Comparison of ENCODE assay signal across 1 cellular context in the genomic region with DNA sequence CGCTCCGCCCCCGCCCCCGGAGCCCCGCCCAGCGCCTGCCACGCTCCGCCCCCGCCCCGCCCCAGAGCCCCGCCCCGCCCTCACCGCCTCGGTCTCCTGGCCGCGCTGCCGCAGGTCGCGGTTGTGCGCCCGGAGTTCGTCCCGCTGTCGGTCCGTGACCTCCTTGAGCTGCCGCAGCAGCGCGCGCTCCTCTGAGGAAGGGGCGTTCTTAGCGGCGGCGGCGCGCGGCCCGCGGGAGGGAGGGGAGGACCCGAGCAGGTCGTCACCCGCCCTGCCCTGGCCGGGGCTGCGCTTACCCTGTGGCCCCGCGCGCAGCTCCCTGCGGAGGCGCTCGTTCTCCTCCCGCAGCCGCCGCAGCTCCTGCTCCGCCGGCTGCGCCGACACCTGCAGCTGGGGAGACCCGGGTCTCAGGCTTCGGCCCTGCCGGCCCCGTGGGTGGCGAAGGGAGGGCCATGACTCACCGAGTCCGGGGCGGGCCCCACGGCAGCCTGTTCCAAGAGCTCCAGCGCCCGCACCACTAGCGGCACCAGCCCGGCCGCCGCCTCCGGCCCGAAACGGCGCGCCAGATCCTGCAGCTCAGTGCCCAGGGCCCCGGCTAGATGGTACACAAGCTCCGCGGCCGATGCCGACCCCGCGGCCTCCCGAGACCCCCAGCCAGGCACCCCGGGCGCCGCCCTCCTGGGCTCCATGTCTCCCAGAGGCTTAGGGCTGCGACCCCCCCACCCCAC.
A peak's percentile ranks its signal among the peaks of the same experiment; 100 is the strongest.
TF ChIP-seq lines count a peak whose summit lies in the region.

No MANE protein-coding gene starts in this region.

TF ChIP-seq in HepG2, 621 proteins besides CTCF, POLR2A, EP300 and RAD21 (continued from another document and continues in another):
- TF ChIP-seq KLF6 (CRISPR knock-in tag; IDR thresholded peaks at IDR 0.05) (peak; percentile 58; the same call in 1 of the 2 replicates), HNF1A (IDR thresholded peaks at IDR 0.05; ENCODE audit: low read depth) (no peak), HNF1A (CRISPR knock-in tag; IDR thresholded peaks at IDR 0.05; ENCODE audit: borderline replicate concordance) (no peak; the same call in 1 of the 2 replicates), KDM5B (CRISPR knock-in tag; IDR thresholded peaks at IDR 0.05; ENCODE audit: borderline replicate concordance) (no peak), ZIK1 (CRISPR knock-in tag; IDR thresholded peaks at IDR 0.05; ENCODE audit: borderline replicate concordance, low read depth) (peak; percentile 6; the same call in 1 of the 2 replicates), ZNF138 (CRISPR knock-in tag; IDR thresholded peaks at IDR 0.05; ENCODE audit: low read depth) (no peak), DBP (CRISPR knock-in tag; IDR thresholded peaks at IDR 0.05; ENCODE audit: not compliant biosample characterization) (no peak), ZBTB26 (CRISPR knock-in tag; IDR thresholded peaks at IDR 0.05; ENCODE audit: borderline replicate concordance) (no peak), PPARG (CRISPR knock-in tag; conservative IDR thresholded peaks at IDR 0.05) (no peak), ARHGAP35 (CRISPR knock-in tag; IDR thresholded peaks at IDR 0.05; ENCODE audit: borderline replicate concordance) (no peak), UBTF (CRISPR knock-in tag; IDR thresholded peaks at IDR 0.05) (peak; percentile 89; the same call in 1 of the 2 replicates), ZNF724P (CRISPR knock-in tag; IDR thresholded peaks at IDR 0.05; ENCODE audit: borderline replicate concordance) (no peak), ZNF256 (CRISPR knock-in tag; conservative IDR thresholded peaks at IDR 0.05) (no peak), ZNF780A (CRISPR knock-in tag; IDR thresholded peaks at IDR 0.05) (0 out of 2 replicates have a peak, but pooled peaks have one; percentile 53), ZNF512B (CRISPR knock-in tag; IDR thresholded peaks at IDR 0.05; ENCODE audit: borderline replicate concordance) (no peak), RBM22 (optimal IDR thresholded peaks at IDR 0.05; ENCODE audit: low read length) (no peak), ZNF570 (CRISPR knock-in tag; IDR thresholded peaks at IDR 0.05; ENCODE audit: borderline replicate concordance) (no peak), ZNF124 (CRISPR knock-in tag; IDR thresholded peaks at IDR 0.05) (no peak), RFXAP (CRISPR knock-in tag; IDR thresholded peaks at IDR 0.05; ENCODE audit: borderline replicate concordance) (no peak), ZNF766 (CRISPR knock-in tag; IDR thresholded peaks at IDR 0.05; ENCODE audit: borderline replicate concordance) (no peak), ZHX2 (IDR thresholded peaks at IDR 0.05; ENCODE audit: low read depth) (no peak), ZHX2 (CRISPR knock-in tag; IDR thresholded peaks at IDR 0.05; ENCODE audit: borderline replicate concordance) (no peak), ZNF768 (CRISPR knock-in tag; IDR thresholded peaks at IDR 0.05) (peak; percentile 56; the same call in 1 of the 2 replicates), AKAP8 (CRISPR knock-in tag; IDR thresholded peaks at IDR 0.05) (no peak), ZNF446 (CRISPR knock-in tag; IDR thresholded peaks at IDR 0.05) (no peak), ETV5 (CRISPR knock-in tag; IDR thresholded peaks at IDR 0.05; ENCODE audit: borderline replicate concordance) (no peak), ATF7-NPFF (CRISPR knock-in tag; IDR thresholded peaks at IDR 0.05; ENCODE audit: low read depth) (peak; percentile 40; the same call in 1 of the 2 replicates), SAFB2 (CRISPR knock-in tag; IDR thresholded peaks at IDR 0.05; ENCODE audit: borderline replicate concordance, low read depth) (0 out of 2 replicates have a peak, but pooled peaks have one; percentile 34), NRL (CRISPR knock-in tag; IDR thresholded peaks at IDR 0.05; ENCODE audit: borderline replicate concordance) (no peak; the same call in 1 of the 2 replicates), ZKSCAN8 (CRISPR knock-in tag; IDR thresholded peaks at IDR 0.05; ENCODE audit: borderline replicate concordance) (no peak)
- TF ChIP-seq, protein P1, sequence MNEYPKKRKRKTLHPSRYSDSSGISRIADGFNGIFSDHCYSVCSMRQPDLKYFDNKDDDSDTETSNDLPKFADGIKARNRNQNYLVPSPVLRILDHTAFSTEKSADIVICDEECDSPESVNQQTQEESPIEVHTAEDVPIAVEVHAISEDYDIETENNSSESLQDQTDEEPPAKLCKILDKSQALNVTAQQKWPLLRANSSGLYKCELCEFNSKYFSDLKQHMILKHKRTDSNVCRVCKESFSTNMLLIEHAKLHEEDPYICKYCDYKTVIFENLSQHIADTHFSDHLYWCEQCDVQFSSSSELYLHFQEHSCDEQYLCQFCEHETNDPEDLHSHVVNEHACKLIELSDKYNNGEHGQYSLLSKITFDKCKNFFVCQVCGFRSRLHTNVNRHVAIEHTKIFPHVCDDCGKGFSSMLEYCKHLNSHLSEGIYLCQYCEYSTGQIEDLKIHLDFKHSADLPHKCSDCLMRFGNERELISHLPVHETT (CRISPR knock-in tag; conservative IDR thresholded peaks at IDR 0.05), result 0 out of 2 replicates have a peak, but pooled peaks have one; percentile 38
- TF ChIP-seq, protein P2, sequence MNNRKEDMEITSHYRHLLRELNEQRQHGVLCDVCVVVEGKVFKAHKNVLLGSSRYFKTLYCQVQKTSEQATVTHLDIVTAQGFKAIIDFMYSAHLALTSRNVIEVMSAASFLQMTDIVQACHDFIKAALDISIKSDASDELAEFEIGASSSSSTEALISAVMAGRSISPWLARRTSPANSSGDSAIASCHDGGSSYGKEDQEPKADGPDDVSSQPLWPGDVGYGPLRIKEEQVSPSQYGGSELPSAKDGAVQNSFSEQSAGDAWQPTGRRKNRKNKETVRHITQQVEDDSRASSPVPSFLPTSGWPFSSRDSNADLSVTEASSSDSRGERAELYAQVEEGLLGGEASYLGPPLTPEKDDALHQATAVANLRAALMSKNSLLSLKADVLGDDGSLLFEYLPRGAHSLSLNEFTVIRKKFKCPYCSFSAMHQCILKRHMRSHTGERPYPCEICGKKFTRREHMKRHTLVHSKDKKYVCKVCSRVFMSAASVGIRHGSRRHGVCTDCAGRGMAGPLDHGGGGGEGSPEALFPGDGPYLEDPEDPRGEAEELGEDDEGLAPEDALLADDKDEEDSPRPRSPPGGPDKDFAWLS (CRISPR knock-in tag; IDR thresholded peaks at IDR 0.05; ENCODE audit: borderline replicate concordance), result peak; percentile 79; the same call in 1 of the 2 replicates
